In genomic region chr14:103089386-103090335, GRCh38 we compare ENCODE assay signal across 17 cellular contexts. TPM values are rescaled to one million over a fixed set of nuclear protein-coding genes. Genes with fewer than 3 reads are reported as not detected.
A peak's percentile ranks its signal among the peaks of the same experiment; 100 is the strongest.
DNase-seq lines count a peak whose midpoint lies in the region; ATAC-seq, FAIRE-seq and TF ChIP-seq lines count a peak whose summit lies in the region.
"Had no signal": no experiment of that assay in that cellular context is flagged by ENCODE, and none has a peak within 500 bp of the region (broad histone marks: within the 10 kb centered on the region; RNA-seq: fewer than 3 reads in every experiment).

No MANE protein-coding gene starts in this region.

- TF ChIP-seq CTCF in GM06990 (IDR thresholded peaks at IDR 0.05; ENCODE audit: insufficient read depth, low read length, poor library complexity, severe bottlenecking) (no peak), kidney (IDR thresholded peaks at IDR 0.05; ENCODE audit: borderline replicate concordance, extremely low read depth, insufficient read depth) (no peak)

- no peak overlapping the region for H4K91ac ChIP-seq in trophoblast cell (ENCODE audit: low read depth, low read length)

- H3K4me3 ChIP-seq in BLaER1 (no peak overlapping the region), GM06990 (replicated peaks; ENCODE audit: low read depth, low read length) (no peak overlapping the region), kidney (ENCODE audit: low read length in 2 of 2) (no peak overlapping the region), trophoblast cell (ENCODE audit: low read depth, low read length) (no peak overlapping the region)
- H3K4me3 ChIP-seq: A549, GM23338 had no signal

- H3K14ac ChIP-seq in trophoblast cell (ENCODE audit: low read length): no peak overlapping the region

- H2AK5ac ChIP-seq in trophoblast cell (ENCODE audit: low read length): peak overlapping the region; percentile 33

- no peak overlapping the region for H3K23ac ChIP-seq in trophoblast cell (ENCODE audit: low read length)

- no peak for ATAC-seq in HG02642 (IDR thresholded peaks at IDR 0.05; ENCODE audit: poor library complexity, unreplicated experiment)
- ATAC-seq: A549 had no signal

- H3K27ac ChIP-seq in BLaER1 (peak overlapping the region; percentile 30; the same call in 1 of the 2 replicates), kidney (ENCODE audit: low read depth in 2 of 2, low read length in 2 of 2) (no peak overlapping the region), trophoblast cell (ENCODE audit: low read depth, low read length) (no peak overlapping the region)
- H3K27ac ChIP-seq: HL-60 had no signal

- H3K9ac ChIP-seq in BLaER1 (no peak overlapping the region), kidney (ENCODE audit: low read length in 2 of 2) (no peak overlapping the region), trophoblast cell (ENCODE audit: low read length) (no peak overlapping the region)

- H4K20me1 ChIP-seq in BLaER1: no peaks in the 10 kb centered on the region

- H2BK12ac ChIP-seq in trophoblast cell (ENCODE audit: low read length): no peak overlapping the region

- H3K27me3 ChIP-seq in BLaER1: no peaks in the 10 kb centered on the region
- H3K27me3 ChIP-seq in GM06990 (replicated peaks; ENCODE audit: control insufficient read depth, insufficient read depth, low read length): 0 out of 2 replicates have a peak, but pooled peaks cover 1% of the 10 kb centered on the region
- peaks cover 10% of the 10 kb centered on the region for H3K27me3 ChIP-seq in trophoblast cell (ENCODE audit: insufficient read depth, low read length)

- WGBS in trophoblast cell (ENCODE audit: extremely low coverage, insufficient coverage, insufficient read length): no CpG with 5 or more reads among the region's 28 CpGs

- DNase-seq in GM06990 (ENCODE audit: extremely low read depth, insufficient read length) (peak; percentile 9), kidney (peak; percentile 75), trophoblast cell (no peak), NCI-H2029 treated with DMSO at 0.1 percent for 48 hours (lab: John Stamatoyannopoulos, UW) (no peak), RPMI8226 (no peak)
- DNase-seq: BE2C, DMS53, GF-D8, H9, KG1 had no signal

- no peak overlapping the region for H2AFZ ChIP-seq in trophoblast cell (ENCODE audit: insufficient read depth, low read length, poor library complexity)

- H3K9me3 ChIP-seq in BLaER1 (no peaks in the 10 kb centered on the region), kidney (ENCODE audit: control insufficient read depth in 1 of 2, low read length in 2 of 2) (no peaks in the 10 kb centered on the region), trophoblast cell (ENCODE audit: insufficient read depth, low read depth, low read length) (no peaks in the 10 kb centered on the region)
- H3K9me3 ChIP-seq: A549, BE2C had no signal

- no peak overlapping the region for H3K4ac ChIP-seq in trophoblast cell (ENCODE audit: low read depth, low read length)

- H3K4me1 ChIP-seq in BLaER1 (peaks cover 51% of the 10 kb centered on the region), kidney (ENCODE audit: control insufficient read depth in 1 of 2, insufficient read depth in 1 of 2, low read depth in 1 of 2, low read length in 2 of 2) (peaks cover 3 to 7% of the 10 kb centered on the region in 2 donors), trophoblast cell (ENCODE audit: control insufficient read depth in 1 of 2, insufficient read depth in 2 of 2, low read length in 2 of 2) (peaks cover 4 to 8% of the 10 kb centered on the region in 2 experiments)
- H3K4me1 ChIP-seq: BE2C had no signal

- no peak overlapping the region for H4K8ac ChIP-seq in trophoblast cell (ENCODE audit: low read depth, low read length)

- FAIRE-seq in kidney (lab: Jason Lieb, UNC): no peak
- FAIRE-seq: A549 had no signal

- H3K18ac ChIP-seq in trophoblast cell (ENCODE audit: low read length): no peak overlapping the region

- no peaks in the 10 kb centered on the region for H3K79me2 ChIP-seq in trophoblast cell (ENCODE audit: control insufficient read depth, insufficient read depth, low read length, poor library complexity)

- no peaks in the 10 kb centered on the region for H3K79me1 ChIP-seq in trophoblast cell (ENCODE audit: low read length)

- H3K4me2 ChIP-seq in BLaER1: peak overlapping the region; percentile 98
- H3K4me2 ChIP-seq in trophoblast cell (ENCODE audit: low read length): no peak overlapping the region
- H3K4me2 ChIP-seq: A549 had no signal

- H2BK5ac ChIP-seq in trophoblast cell (ENCODE audit: low read depth, low read length, poor library complexity): no peak overlapping the region

- H3K36me3 ChIP-seq in BLaER1 (no peaks in the 10 kb centered on the region), GM06990 (ENCODE audit: control insufficient read depth, insufficient read depth, low read length) (no peaks in the 10 kb centered on the region), kidney (ENCODE audit: control insufficient read depth in 1 of 2, insufficient read depth in 2 of 2, low read length in 2 of 2) (no peaks in the 10 kb centered on the region), trophoblast cell (ENCODE audit: control insufficient read depth in 1 of 2, insufficient read depth in 2 of 2, low read length in 2 of 2) (no peaks in the 10 kb centered on the region)
- H3K36me3 ChIP-seq: BE2C had no signal

- no peak overlapping the region for H2BK120ac ChIP-seq in trophoblast cell (ENCODE audit: insufficient read depth, low read length, poor library complexity)

- H4K12ac ChIP-seq in trophoblast cell (ENCODE audit: low read depth, low read length): no peak overlapping the region

- intact Hi-C loops in kidney (cut with DNase I): no loop called here

RNA-seq across cellular contexts. Expression of gene EXOC3L4, which starts 4.9 kb away (rescaled TPM):
- total RNA-seq in kidney: 11.6 TPM
- 15.6 TPM for polyA plus RNA-seq in kidney (ENCODE audit: insufficient read depth, low read depth, low replicate concordance)
- polyA plus RNA-seq in trophoblast cell (2013): 0.11 and 0.22 TPM in 2 replicates
- total RNA-seq: GM23338 had no signal
- polyA plus RNA-seq: AG04450, GM23338, IgD-negative memory B cell had no signal

RNA-seq across cellular contexts. Expression of gene LBHD2, which starts 5.7 kb away (rescaled TPM):
- total RNA-seq in kidney: not detected
- polyA plus RNA-seq in kidney (ENCODE audit: insufficient read depth, low read depth, low replicate concordance): 0.82 TPM
- polyA plus RNA-seq in trophoblast cell (2013): 0.30 and 0.39 TPM in 2 replicates
- total RNA-seq: GM23338, H9 had no signal
- polyA plus RNA-seq: A549, AG04450, GM23338, IgD-negative memory B cell had no signal

RNA-seq across cellular contexts. Expression of gene CDC42BPB, which starts 32.3 kb away (rescaled TPM):
- total RNA-seq in kidney: 127 TPM
- polyA plus RNA-seq in kidney (ENCODE audit: insufficient read depth, low read depth, low replicate concordance): 22.5 TPM
- polyA plus RNA-seq in trophoblast cell (2013): 55.5 and 55.9 TPM in 2 replicates

RNA-seq across cellular contexts. Expression of gene TNFAIP2, which starts 33.6 kb away (rescaled TPM):
- 301 TPM for total RNA-seq in kidney
- 42.9 TPM for polyA plus RNA-seq in kidney (ENCODE audit: insufficient read depth, low read depth, low replicate concordance)
- 185 and 205 TPM in 2 replicates for polyA plus RNA-seq in trophoblast cell (2013)
- polyA plus RNA-seq: IgD-negative memory B cell had no signal

Comparison
In these comparisons a context has a peak if more than half of its experiments do, and no peak if none do; other contexts are left out.
1. DNase-seq: peak in GM06990 (single experiment) and kidney (single experiment); none in trophoblast cell (0 of 2), NCI-H2029 treated with DMSO at 0.1 percent for 48 hours (single experiment) and RPMI8226 (single experiment).